20 cellular contexts compared by ENCODE assay signal in genomic region chr10:98338318-98338717, GRCh38.
A peak's percentile ranks its signal among the peaks of the same experiment; 100 is the strongest.
DNase-seq lines count a peak whose midpoint lies in the region; ATAC-seq and TF ChIP-seq lines count a peak whose summit lies in the region.
"Had no signal": no experiment of that assay in that cellular context is flagged by ENCODE, and none has a peak within 500 bp of the region (broad histone marks: within the 10 kb centered on the region; RNA-seq: fewer than 3 reads in every experiment).

No MANE protein-coding gene starts in this region.

- no peak overlapping the region for H3K4me3 ChIP-seq in AG10803 (ENCODE audit: low read length)
- H3K4me3 ChIP-seq: adrenal gland, SJSA1 had no signal

- peak; percentile 76 for ATAC-seq in SK-N-SH treated with all-trans-retinoic acid at 6 μM for 48 hours
- ATAC-seq: stimulated activated memory B cell treated with anti-CD40 and anti-IgM and Interleukin-4, amounts not matched to agents 10 μg/mL and 1 μg/mL and 100 μg/mL, for 72 hours had no signal

- intact Hi-C loops in posterior vena cava (cut with DNase I): no loop called here

- DNase-seq in AG10803 (ENCODE audit: low read depth): peak; percentile 45
- peak; percentile 61 for DNase-seq in fibroblast of gingiva (ENCODE audit: low read depth)
- DNase-seq in posterior vena cava (ENCODE audit: low spot score): peak; percentile 86
- DNase-seq in kidney tubule cell (ENCODE audit: low spot score): no peak
- no peak for DNase-seq in SKM-1 (lab: John Stamatoyannopoulos, UW; ENCODE audit: unreplicated experiment)
- DNase-seq in NCI-H2029 treated with DMSO at 0.1 percent for 48 hours (lab: John Stamatoyannopoulos, UW): no peak
- DNase-seq in hippocampal formation (lab: John Stamatoyannopoulos, UW): no peak
- DNase-seq: activated CD4-positive, alpha-beta T cell treated with anti-CD3 and anti-CD28 coated beads, Interleukin-2, amount 50 U/mL, for 4 hours; activated effector memory CD4-positive, alpha-beta T cell treated with anti-CD3 and anti-CD28 coated beads, Interleukin-2, amount 50 U/mL, for 16 hours; adrenal gland; GOT3; hypothalamus; KG1; NCI-H1694; NCI-H2227 treated with DMSO at 0.1 percent for 48 hours; NCI-H774; retina had no signal

- TF ChIP-seq CTCF in AG10803 (conservative IDR thresholded peaks at IDR 0.05; ENCODE audit: low read length): no peak

TF ChIP-seq in SK-N-SH treated with all-trans-retinoic acid at 6 μM for 48 hours, 23 proteins besides CTCF, POLR2A, EP300 and RAD21:
- no peak for TF ChIP-seq CSDC2 (CRISPR knock-in tag; IDR thresholded peaks at IDR 0.05)
- TF ChIP-seq ZNF8 (CRISPR knock-in tag; IDR thresholded peaks at IDR 0.05): no peak
- no peak for TF ChIP-seq CREB5 (CRISPR knock-in tag; IDR thresholded peaks at IDR 0.05; ENCODE audit: low read depth)
- TF ChIP-seq ZNF70 (CRISPR knock-in tag; IDR thresholded peaks at IDR 0.05): no peak
- TF ChIP-seq ESRRG (CRISPR knock-in tag; IDR thresholded peaks at IDR 0.05): no peak
- no peak for TF ChIP-seq POU6F1 (CRISPR knock-in tag; IDR thresholded peaks at IDR 0.05; ENCODE audit: borderline replicate concordance, low read depth)
- no peak for TF ChIP-seq ARNTL (CRISPR knock-in tag; IDR thresholded peaks at IDR 0.05; ENCODE audit: borderline replicate concordance, low read depth)
- no peak for TF ChIP-seq GLIS3 (CRISPR knock-in tag; IDR thresholded peaks at IDR 0.05)
- no peak for TF ChIP-seq ZFP3 (CRISPR knock-in tag; IDR thresholded peaks at IDR 0.05)
- TF ChIP-seq ISL1 (CRISPR knock-in tag; IDR thresholded peaks at IDR 0.05): no peak
- no peak for TF ChIP-seq PPARA (CRISPR knock-in tag; IDR thresholded peaks at IDR 0.05; ENCODE audit: borderline replicate concordance)
- no peak for TF ChIP-seq ZNF565 (CRISPR knock-in tag; conservative IDR thresholded peaks at IDR 0.05; ENCODE audit: low read depth)
TF ChIP-seq in SK-N-SH treated with all-trans-retinoic acid at 6 μM for 48 hours: peak in this region for 0.

Comparison
In these comparisons a context has a peak if more than half of its experiments do, and no peak if none do; other contexts are left out.
1. DNase-seq: peak in AG10803 (single experiment), fibroblast of gingiva (single experiment) and posterior vena cava (single experiment); none in kidney tubule cell (single experiment), SKM-1 (single experiment), NCI-H2029 treated with DMSO at 0.1 percent for 48 hours (single experiment) and hippocampal formation (0 of 2).